Comparison of ENCODE assay signal across 1 cellular context in genomic region chr12:57116580-57117281, GRCh38.
TF ChIP-seq lines count a peak whose summit lies in the region.

No MANE protein-coding gene starts in this region.

TF ChIP-seq in IMR-90, 13 proteins besides CTCF, POLR2A, EP300 and RAD21:
- TF ChIP-seq ELK1 (IDR thresholded peaks at IDR 0.05; ENCODE audit: borderline replicate concordance, low read depth, low read length) = no peak
- no peak for TF ChIP-seq CEBPB (IDR thresholded peaks at IDR 0.05; ENCODE audit: low read depth, low read length)
- no peak for TF ChIP-seq MAFK (IDR thresholded peaks at IDR 0.05; ENCODE audit: low read depth, low read length)
- TF ChIP-seq RFX5 (IDR thresholded peaks at IDR 0.05; ENCODE audit: low read depth, low read length) = no peak
- TF ChIP-seq CHD1 (IDR thresholded peaks at IDR 0.05; ENCODE audit: low read depth, low read length) = no peak
- TF ChIP-seq BHLHE40 (IDR thresholded peaks at IDR 0.05; ENCODE audit: low read depth, low read length) = no peak
- TF ChIP-seq NFE2L2 (IDR thresholded peaks at IDR 0.05; ENCODE audit: low read depth, low read length) = no peak
- TF ChIP-seq MAZ (IDR thresholded peaks at IDR 0.05; ENCODE audit: borderline replicate concordance, low read depth, low read length) = no peak
- TF ChIP-seq USF2 (IDR thresholded peaks at IDR 0.05; ENCODE audit: low read depth, low read length) = no peak
- no peak for TF ChIP-seq SMC3 (IDR thresholded peaks at IDR 0.05; ENCODE audit: low read depth, low read length)
- no peak for TF ChIP-seq RCOR1 (IDR thresholded peaks at IDR 0.05; ENCODE audit: insufficient replicate concordance, low read length)
- TF ChIP-seq FOS (IDR thresholded peaks at IDR 0.05; ENCODE audit: low read depth, low read length) = no peak
- no peak for TF ChIP-seq MXI1 (IDR thresholded peaks at IDR 0.05; ENCODE audit: borderline replicate concordance, low read depth, low read length)
